In the genomic region with DNA sequence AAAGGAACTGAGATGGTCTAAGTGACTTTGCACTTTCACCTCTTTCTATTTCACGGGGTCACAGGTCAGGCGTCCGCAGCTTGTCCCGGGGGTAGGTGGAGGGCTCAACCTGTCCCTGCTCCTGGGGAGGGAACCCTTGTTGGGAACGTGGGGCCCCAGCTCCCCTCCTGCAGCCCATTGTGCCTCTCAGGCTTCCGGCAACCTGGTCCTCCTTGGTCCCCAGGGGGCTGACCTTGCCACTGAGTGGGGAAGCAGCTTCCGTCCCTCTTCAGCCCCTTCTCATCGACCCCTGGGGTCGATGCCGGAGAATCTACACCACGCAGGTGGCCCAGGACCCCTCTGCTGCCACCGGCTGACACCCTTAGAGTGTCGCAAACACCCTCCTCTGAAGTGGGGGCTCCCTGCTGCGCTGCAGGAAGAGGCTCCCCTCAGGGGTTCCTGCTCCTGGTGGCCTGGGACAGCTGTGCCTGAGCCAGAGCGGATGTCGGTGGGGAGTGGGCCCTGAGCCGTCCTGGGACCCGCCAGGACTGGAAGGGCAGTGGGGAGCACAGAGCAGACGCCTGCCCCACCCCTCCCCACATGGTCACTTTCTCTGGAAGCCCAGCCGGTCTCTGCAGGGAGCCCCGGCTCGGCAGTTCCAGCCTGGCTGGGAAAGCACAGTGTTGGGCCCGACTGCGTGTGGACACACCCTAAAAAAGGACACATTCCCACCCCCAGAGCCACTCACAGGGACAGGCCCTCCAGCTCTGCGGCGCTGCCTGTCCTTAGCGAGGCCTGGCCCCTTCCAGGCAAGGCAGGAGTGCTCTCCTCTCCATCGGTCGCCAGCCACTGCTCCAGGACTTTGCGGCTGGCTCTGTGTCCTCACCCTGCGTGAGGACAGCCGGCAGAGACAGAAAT, we compare ENCODE assay signal across 1 cellular context.
TF ChIP-seq lines count a peak whose summit lies in the region.

No MANE protein-coding gene starts in this region.

TF ChIP-seq in HEK293, 187 proteins besides CTCF, POLR2A, EP300 and RAD21 (continued from another document):
- TF ChIP-seq, protein P1, sequence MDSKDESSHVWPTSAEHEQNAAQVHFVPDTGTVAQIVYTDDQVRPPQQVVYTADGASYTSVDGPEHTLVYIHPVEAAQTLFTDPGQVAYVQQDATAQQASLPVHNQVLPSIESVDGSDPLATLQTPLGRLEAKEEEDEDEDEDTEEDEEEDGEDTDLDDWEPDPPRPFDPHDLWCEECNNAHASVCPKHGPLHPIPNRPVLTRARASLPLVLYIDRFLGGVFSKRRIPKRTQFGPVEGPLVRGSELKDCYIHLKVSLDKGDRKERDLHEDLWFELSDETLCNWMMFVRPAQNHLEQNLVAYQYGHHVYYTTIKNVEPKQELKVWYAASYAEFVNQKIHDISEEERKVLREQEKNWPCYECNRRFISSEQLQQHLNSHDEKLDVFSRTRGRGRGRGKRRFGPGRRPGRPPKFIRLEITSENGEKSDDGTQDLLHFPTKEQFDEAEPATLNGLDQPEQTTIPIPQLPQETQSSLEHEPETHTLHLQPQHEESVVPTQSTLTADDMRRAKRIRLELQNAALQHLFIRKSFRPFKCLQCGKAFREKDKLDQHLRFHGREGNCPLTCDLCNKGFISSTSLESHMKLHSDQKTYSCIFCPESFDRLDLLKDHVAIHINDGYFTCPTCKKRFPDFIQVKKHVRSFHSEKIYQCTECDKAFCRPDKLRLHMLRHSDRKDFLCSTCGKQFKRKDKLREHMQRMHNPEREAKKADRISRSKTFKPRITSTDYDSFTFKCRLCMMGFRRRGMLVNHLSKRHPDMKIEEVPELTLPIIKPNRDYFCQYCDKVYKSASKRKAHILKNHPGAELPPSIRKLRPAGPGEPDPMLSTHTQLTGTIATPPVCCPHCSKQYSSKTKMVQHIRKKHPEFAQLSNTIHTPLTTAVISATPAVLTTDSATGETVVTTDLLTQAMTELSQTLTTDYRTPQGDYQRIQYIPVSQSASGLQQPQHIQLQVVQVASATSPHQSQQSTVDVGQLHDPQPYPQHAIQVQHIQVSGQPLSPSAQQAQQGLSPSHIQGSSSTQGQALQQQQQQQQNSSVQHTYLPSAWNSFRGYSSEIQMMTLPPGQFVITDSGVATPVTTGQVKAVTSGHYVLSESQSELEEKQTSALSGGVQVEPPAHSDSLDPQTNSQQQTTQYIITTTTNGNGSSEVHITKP (tag by site-specific recombination; IDR thresholded peaks at IDR 0.05) = no peak
- TF ChIP-seq ZNF623 (tag by site-specific recombination; IDR thresholded peaks at IDR 0.05) (no peak), ZIC2 (tag by site-specific recombination; IDR thresholded peaks at IDR 0.05) (peak; percentile 88), ZNF707 (tag by site-specific recombination; IDR thresholded peaks at IDR 0.05) (no peak)
TF ChIP-seq in HEK293: peak in this region for 1.
